In genomic region chr1:79845951-79846350, GRCh38 we compare ENCODE assay signal across 16 cellular contexts.
DNase-seq lines count a peak whose midpoint lies in the region; FAIRE-seq and TF ChIP-seq lines count a peak whose summit lies in the region.
"Had no signal": no experiment of that assay in that cellular context is flagged by ENCODE, and none has a peak within 500 bp of the region (broad histone marks: within the 10 kb centered on the region; RNA-seq: fewer than 3 reads in every experiment).

No MANE protein-coding gene starts in this region.

- FAIRE-seq in astrocyte (lab: Jason Lieb, UNC) = no peak
- FAIRE-seq: H1 had no signal

- 82 to 90% methylated on average over 1 of the region's 1 CpG for WGBS in GM23248 (ENCODE audit: low coverage in 1 of 2, low lambda C conversion rate in 2 of 2, missing lambda C conversion rate in 2 of 2), 2 experiments

- POLR2A ChIA-PET in AG04449 (lab: Yijun Ruan, JAX) = no interaction called here

- peaks cover 6% of the 10 kb centered on the region for H3K4me1 Mint-ChIP-seq in astrocyte (ENCODE audit: low read depth, unreplicated experiment)
- H3K4me1 Mint-ChIP-seq: CD4-positive, CD25-positive, alpha-beta regulatory T cell had no signal

- TF ChIP-seq CTCF in AG04449 (IDR thresholded peaks at IDR 0.05; ENCODE audit: insufficient read depth, low read length, missing control alignments) (no peak), astrocyte (IDR thresholded peaks at IDR 0.05; ENCODE audit: insufficient read depth, low read depth, low read length) (no peak), fibroblast of the aortic adventitia (IDR thresholded peaks at IDR 0.05; ENCODE audit: insufficient read depth, low read length) (no peak), dorsolateral prefrontal cortex (IDR thresholded peaks at IDR 0.05 in 54 of 56, conservative IDR thresholded peaks at IDR 0.05 in 2 of 56; ENCODE audit: low read depth in 1 of 56, partially characterized antibody in 56 of 56) (no peak)

- no peak overlapping the region for H3K27ac ChIP-seq in GM23248
- no peak overlapping the region for H3K27ac ChIP-seq in astrocyte (ENCODE audit: low read depth, low read length)
- no peak overlapping the region for H3K27ac ChIP-seq in dorsolateral prefrontal cortex

- intact Hi-C loops in dorsolateral prefrontal cortex (cut with DNase I) = no loop called here

- no peaks in the 10 kb centered on the region for H3K9me3 Mint-ChIP-seq in astrocyte (ENCODE audit: unreplicated experiment)

- CTCF ChIA-PET in AG04449 (lab: Yijun Ruan, JAX) = no interaction called here

- H3K27me3 Mint-ChIP-seq in astrocyte (ENCODE audit: low read depth, unreplicated experiment) = no peaks in the 10 kb centered on the region
- H3K27me3 Mint-ChIP-seq: CD4-positive, CD25-positive, alpha-beta regulatory T cell had no signal

- no peaks in the 10 kb centered on the region for H4K20me1 ChIP-seq in GM23248 (ENCODE audit: insufficient read depth)
- no peaks in the 10 kb centered on the region for H4K20me1 ChIP-seq in astrocyte (ENCODE audit: insufficient read depth, low read length)

- H3K27me3 ChIP-seq in GM23248 (replicated peaks; ENCODE audit: insufficient read depth) = no peaks in the 10 kb centered on the region
- H3K27me3 ChIP-seq in astrocyte (ENCODE audit: insufficient read depth, low read length) = no peaks in the 10 kb centered on the region
- H3K27me3 ChIP-seq in dorsolateral prefrontal cortex = no peaks in the 10 kb centered on the region

- no peaks in the 10 kb centered on the region for H3K4me1 ChIP-seq in GM23248 (ENCODE audit: insufficient read depth)
- H3K4me1 ChIP-seq in astrocyte (ENCODE audit: insufficient read depth, low read length) = no peaks in the 10 kb centered on the region

- H3K36me3 ChIP-seq in GM23248 (ENCODE audit: low read depth) = no peaks in the 10 kb centered on the region
- H3K36me3 ChIP-seq in astrocyte (ENCODE audit: insufficient read depth, low read length) = no peaks in the 10 kb centered on the region

- H3F3A ChIP-seq in GM23248 (ENCODE audit: insufficient read depth) = no peaks in the 10 kb centered on the region

- H3K9me2 ChIP-seq in GM23248 (ENCODE audit: insufficient read depth) = no peaks in the 10 kb centered on the region; the same call in 1 of the 2 replicates

- H3K27ac Mint-ChIP-seq in astrocyte (ENCODE audit: unreplicated experiment) = no peak overlapping the region
- H3K27ac Mint-ChIP-seq: CD4-positive, CD25-positive, alpha-beta regulatory T cell had no signal

- H3K4me3 Mint-ChIP-seq in astrocyte (ENCODE audit: unreplicated experiment) = no peak overlapping the region
- H3K4me3 Mint-ChIP-seq: CD4-positive, CD25-positive, alpha-beta regulatory T cell had no signal

- in situ Hi-C loops in GM23248 (cut with MboI) = no loop called here

- H3K36me3 Mint-ChIP-seq in astrocyte (ENCODE audit: low read depth, unreplicated experiment) = no peaks in the 10 kb centered on the region
- H3K36me3 Mint-ChIP-seq: CD4-positive, CD25-positive, alpha-beta regulatory T cell had no signal

- H3K9me3 ChIP-seq in GM23248 (ENCODE audit: low read depth) (no peaks in the 10 kb centered on the region), astrocyte (ENCODE audit: insufficient read depth, low read depth, low read length) (no peaks in the 10 kb centered on the region)

- H3K79me2 ChIP-seq in GM23248 (ENCODE audit: insufficient read depth) (no peaks in the 10 kb centered on the region), astrocyte (ENCODE audit: insufficient read depth, low read length) (no peaks in the 10 kb centered on the region)

- H3K9ac ChIP-seq in GM23248 = no peak overlapping the region
- H3K9ac ChIP-seq in astrocyte (ENCODE audit: low read length) = no peak overlapping the region

- H3K4me3 ChIP-seq in AG04449 (ENCODE audit: low read depth, low read length) (no peak overlapping the region), GM23248 (no peak overlapping the region), astrocyte (ENCODE audit: insufficient read depth, low read depth, low read length) (no peak overlapping the region), fibroblast of the aortic adventitia (ENCODE audit: low read depth, low read length) (no peak overlapping the region), dorsolateral prefrontal cortex (no peak overlapping the region)

- DNase-seq in AG04449 (ENCODE audit: low read depth, low spot score) = peak; percentile 10
- peak; percentile 44 for DNase-seq in GM23248
- peak; percentile 23 for DNase-seq in astrocyte (ENCODE audit: low read depth)
- peak; percentile 47 for DNase-seq in fibroblast of the aortic adventitia (ENCODE audit: low read depth)
- DNase-seq in MV-4-11 (lab: John Stamatoyannopoulos, UW) = no peak
- no peak for DNase-seq in hypothalamus (lab: John Stamatoyannopoulos, UW)
- no peak for DNase-seq in dorsolateral prefrontal cortex
- DNase-seq in T1000 (lab: John Stamatoyannopoulos, UW) = no peak
- DNase-seq: CD4-positive, CD25-positive, alpha-beta regulatory T cell; GDM1; NCI-H1436 treated with DMSO at 0.1 percent for 48 hours; NCI-H2107; NCI-H226; NCI-H526; OCI-M1 had no signal

- H2AFZ ChIP-seq in GM23248 (no peak overlapping the region), astrocyte (ENCODE audit: low read depth, low read length) (no peak overlapping the region)

- H3K4me2 ChIP-seq in GM23248 (ENCODE audit: unreplicated experiment) (no peak overlapping the region), astrocyte (ENCODE audit: low read length) (no peak overlapping the region)

Comparison
In these comparisons a context has a peak if more than half of its experiments do, and no peak if none do; other contexts are left out.
1. DNase-seq: peak in AG04449 (single experiment), GM23248 (single experiment), astrocyte (single experiment) and fibroblast of the aortic adventitia (single experiment); none in MV-4-11 (single experiment), hypothalamus (0 of 51), dorsolateral prefrontal cortex (0 of 10) and T1000 (single experiment).